ENCODE assay signal across 8 cellular contexts in the genomic region with DNA sequence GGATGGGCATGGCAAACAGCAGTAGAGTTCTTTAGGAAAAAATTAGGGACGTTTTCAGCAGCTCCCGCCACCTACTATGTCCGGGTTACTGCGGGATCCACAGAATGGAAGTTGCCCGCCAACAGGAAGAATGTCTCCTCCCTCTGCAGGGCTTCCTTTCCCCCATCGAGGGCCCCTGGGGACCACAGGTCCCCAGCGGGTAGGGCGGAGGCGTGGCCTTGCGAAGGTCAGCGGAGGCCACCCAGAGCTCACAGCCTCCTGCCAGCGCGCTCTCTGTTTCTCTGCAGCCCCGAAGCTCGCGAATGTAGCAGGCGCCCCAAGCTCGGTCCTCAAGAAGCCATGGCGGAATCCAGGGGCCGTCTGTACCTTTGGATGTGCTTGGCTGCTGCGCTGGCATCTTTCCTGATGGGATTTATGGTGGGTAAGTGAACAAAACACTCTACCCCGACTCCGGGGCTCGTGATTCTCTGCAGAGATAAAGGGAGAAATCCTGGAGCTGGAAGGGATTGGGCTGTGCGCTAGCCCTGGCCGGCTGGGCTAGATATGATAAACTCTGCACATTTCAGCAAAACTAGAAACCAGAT. TPM values are rescaled to one million over a fixed set of nuclear protein-coding genes. Genes with fewer than 3 reads are reported as not detected.
A peak's percentile ranks its signal among the peaks of the same experiment; 100 is the strongest.
DNase-seq lines count a peak whose midpoint lies in the region; ATAC-seq, FAIRE-seq and TF ChIP-seq lines count a peak whose summit lies in the region.

A gene (plus strand): TSS at position 244 of the 584 bp plus-strand sequence. CDS start 96 bp downstream, at position 340.

- peak within 1 kb of the TSS; percentile 53 for H3K27ac Mint-ChIP-seq in astrocyte (ENCODE audit: unreplicated experiment)

- ATAC-seq in GM19328 (IDR thresholded peaks at IDR 0.05; ENCODE audit: unreplicated experiment), result peak; percentile 55
- ATAC-seq in GM21529 (IDR thresholded peaks at IDR 0.05; ENCODE audit: unreplicated experiment), result no peak

- peak within 1 kb of the TSS; percentile 81 for H2AFZ ChIP-seq in astrocyte (ENCODE audit: low read depth, low read length)

- DNase-seq in BJ (ENCODE audit: low read depth) (no peak), HT1080 (ENCODE audit: low read depth) (peak; percentile 69), astrocyte (ENCODE audit: low read depth) (peak; percentile 18), iPS DF 19.7 (ENCODE audit: low read depth, low spot score) (peak; percentile 28)
- DNase-seq in effector CD8-positive, alpha-beta T cell (lab: John Stamatoyannopoulos, UW), result no peak

- H3K9me3 ChIP-seq in astrocyte (ENCODE audit: insufficient read depth, low read depth, low read length), result no peaks in the 10 kb centered on the region

- peak within 1 kb of the TSS; percentile 40 for H3K4me3 ChIP-seq in BJ (ENCODE audit: low read depth, low read length)
- peak within 1 kb of the TSS; percentile 64 for H3K4me3 ChIP-seq in astrocyte (ENCODE audit: insufficient read depth, low read depth, low read length)
- peak within 1 kb of the TSS; percentile 56 for H3K4me3 ChIP-seq in rectal smooth muscle tissue (ENCODE audit: low read length)

- H3K4me1 Mint-ChIP-seq in astrocyte (ENCODE audit: low read depth, unreplicated experiment), result peaks cover 6% of the 10 kb centered on the region

- H3K4me3 Mint-ChIP-seq in astrocyte (ENCODE audit: unreplicated experiment), result peak within 1 kb of the TSS; percentile 78

- no peak for FAIRE-seq in astrocyte (lab: Jason Lieb, UNC)

- no peaks in the 10 kb centered on the region for H3K79me2 ChIP-seq in astrocyte (ENCODE audit: insufficient read depth, low read length)

- no peaks in the 10 kb centered on the region for H3K9me3 Mint-ChIP-seq in astrocyte (ENCODE audit: unreplicated experiment)

- H3K36me3 Mint-ChIP-seq in astrocyte (ENCODE audit: low read depth, unreplicated experiment), result no peaks in the 10 kb centered on the region

- H3K36me3 ChIP-seq in BJ (ENCODE audit: control insufficient read depth, insufficient read depth, low read length) (no peaks in the 10 kb centered on the region), astrocyte (ENCODE audit: insufficient read depth, low read length) (no peaks in the 10 kb centered on the region), rectal smooth muscle tissue (ENCODE audit: control insufficient read depth, insufficient read depth, low read length) (no peaks in the 10 kb centered on the region)

- H3K9ac ChIP-seq in astrocyte (ENCODE audit: low read length), result peak within 1 kb of the TSS; percentile 63
- H3K9ac ChIP-seq in rectal smooth muscle tissue (ENCODE audit: low read length), result no peak within 1 kb of the TSS

- CTCF ChIA-PET in BJ (lab: Yijun Ruan, JAX), result no interaction called here

- H4K20me1 ChIP-seq in astrocyte (ENCODE audit: insufficient read depth, low read length), result no peaks in the 10 kb centered on the region

- H3K27me3 ChIP-seq in BJ (ENCODE audit: control insufficient read depth, insufficient read depth, low read length) (no peaks in the 10 kb centered on the region), astrocyte (ENCODE audit: insufficient read depth, low read length) (no peaks in the 10 kb centered on the region), rectal smooth muscle tissue (ENCODE audit: control insufficient read depth, insufficient read depth, low read length) (no peaks in the 10 kb centered on the region)

- no peak for TF ChIP-seq CTCF in BJ (IDR thresholded peaks at IDR 0.05; ENCODE audit: insufficient read depth, low read depth, low read length)
- TF ChIP-seq CTCF in astrocyte (IDR thresholded peaks at IDR 0.05; ENCODE audit: insufficient read depth, low read depth, low read length), result no peak

- H3K27me3 Mint-ChIP-seq in astrocyte (ENCODE audit: low read depth, unreplicated experiment), result no peaks in the 10 kb centered on the region

- H3K27ac ChIP-seq in astrocyte (ENCODE audit: low read depth, low read length) (no peak within 1 kb of the TSS), rectal smooth muscle tissue (ENCODE audit: low read depth, low read length) (no peak within 1 kb of the TSS)

- H3K4me2 ChIP-seq in astrocyte (ENCODE audit: low read length), result peak within 1 kb of the TSS; percentile 87

- POLR2A ChIA-PET in BJ (lab: Charles Lee), result interaction anchor here (0.7 kb wide), 1 partner anchor 922 kb away, joined by 3 read pairs; no protein-coding TSS in a partner anchor

- H3K4me1 ChIP-seq in astrocyte (ENCODE audit: insufficient read depth, low read length) (no peaks in the 10 kb centered on the region), rectal smooth muscle tissue (ENCODE audit: control insufficient read depth, insufficient read depth, low read length) (no peaks in the 10 kb centered on the region)

RNA-seq across cellular contexts. Expression of the gene that starts here (rescaled TPM):
- polyA plus RNA-seq in BJ (2011; rRNA removed), result not detected in 2 replicates
- not detected in 2 replicates for polyA minus RNA-seq in BJ (2011; rRNA and poly(A)+ RNA removed)
- 0.73 and 1.3 TPM in 2 replicates for total RNA-seq in HT1080 (2014; rRNA removed; shearing (Covaris generic))
- 0.37 and 0.90 TPM in 2 replicates for polyA plus RNA-seq in HT1080 (2015; cell fraction: cytosol; rRNA removed)
- 6.3 and 7.0 TPM in 2 replicates for polyA plus RNA-seq in HT1080 (2015; cell fraction: nucleus; rRNA removed)
- 1.8 and 3.1 TPM in 2 replicates for total RNA-seq in astrocyte

Comparison
In these comparisons a context has a peak if more than half of its experiments do, and no peak if none do; other contexts are left out.
1. DNase-seq: peak in HT1080 (single experiment), astrocyte (single experiment) and iPS DF 19.7 (single experiment); none in BJ (single experiment) and effector CD8-positive, alpha-beta T cell (single experiment).
2. Peak in every context shown above with its lines, with median percentiles within 50 percentile points of each other: H3K4me3 ChIP-seq.